Comparison of ENCODE assay signal across 13 cellular contexts in genomic region chr3:61157414-61157813, GRCh38.
DNase-seq lines count a peak whose midpoint lies in the region; ATAC-seq lines count a peak whose summit lies in the region.
"Had no signal": no experiment of that assay in that cellular context is flagged by ENCODE, and none has a peak within 500 bp of the region (broad histone marks: within the 10 kb centered on the region; RNA-seq: fewer than 3 reads in every experiment).

No MANE protein-coding gene starts in this region.

- peak; percentile 12 for DNase-seq in pons (ENCODE audit: low spot score)
- DNase-seq in activated naive CD4-positive, alpha-beta T cell (lab: John Stamatoyannopoulos, UW) = no peak
- no peak for DNase-seq in dermis blood vessel endothelial cell
- DNase-seq in NCI-H748 treated with DMSO at 0.1 percent for 48 hours (lab: John Stamatoyannopoulos, UW) = no peak
- DNase-seq: effector memory CD4-positive, alpha-beta T cell; foreskin melanocyte; HCEC 1CT; nucleus accumbens; SK-N-SH had no signal

- ATAC-seq in GM18873 (IDR thresholded peaks at IDR 0.05; ENCODE audit: low FRiP score, unreplicated experiment) (peak; percentile 67), GM21576 (IDR thresholded peaks at IDR 0.05; ENCODE audit: unreplicated experiment) (peak; percentile 85), HG03045 (IDR thresholded peaks at IDR 0.05; ENCODE audit: unreplicated experiment) (peak; percentile 68), HG03097 (IDR thresholded peaks at IDR 0.05; ENCODE audit: low FRiP score, unreplicated experiment) (no peak)
